Comparison of ENCODE assay signal across 24 cellular contexts in the genomic region with DNA sequence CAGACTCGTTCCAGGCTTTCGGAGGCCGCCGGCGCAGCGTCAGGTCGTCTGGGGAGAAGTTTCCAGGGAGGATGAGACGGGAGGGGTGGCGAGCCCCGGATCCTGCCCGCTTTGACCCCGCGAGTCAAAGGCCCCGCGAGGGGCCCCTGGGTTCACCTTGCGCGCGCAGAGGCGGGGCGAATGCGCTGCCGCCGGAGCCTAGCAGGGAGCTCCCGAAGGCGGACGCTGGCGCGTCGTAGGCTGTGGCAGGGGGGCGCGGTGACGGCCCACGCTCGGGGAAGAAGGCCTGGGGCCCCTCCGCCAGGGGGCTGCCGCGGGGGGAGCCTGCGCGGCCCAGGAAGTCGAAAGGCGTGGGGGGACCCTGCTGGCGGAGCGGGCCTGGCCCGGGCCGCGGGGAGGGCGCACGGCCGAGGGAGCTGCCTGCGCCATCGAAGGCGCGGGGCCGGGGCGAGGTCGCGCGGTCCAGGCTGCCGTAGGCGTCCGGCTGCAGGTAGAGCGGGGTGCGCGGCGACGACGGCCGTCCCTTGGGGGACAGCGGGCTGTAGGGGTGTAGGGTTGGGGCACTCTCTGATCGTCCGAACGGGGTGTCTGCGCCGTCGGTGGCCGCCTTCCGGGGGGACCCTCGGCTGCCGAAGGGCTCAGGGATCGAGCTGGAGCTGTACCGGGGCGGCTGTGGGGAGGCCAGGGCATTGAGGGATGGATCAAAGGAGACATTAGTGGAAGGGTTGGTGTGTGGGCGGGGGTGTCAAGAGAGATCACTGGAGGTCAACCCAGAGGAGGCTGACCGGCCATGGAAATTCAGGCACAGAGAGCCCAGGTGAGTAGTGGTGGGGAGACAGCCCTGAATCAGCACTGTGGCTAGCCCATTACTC. TPM values are rescaled to one million over a fixed set of nuclear protein-coding genes. Genes with fewer than 3 reads are reported as not detected.
DNase-seq lines count a peak whose midpoint lies in the region; ATAC-seq and TF ChIP-seq lines count a peak whose summit lies in the region.
"Had no signal": no experiment of that assay in that cellular context is flagged by ENCODE, and none has a peak within 500 bp of the region (broad histone marks: within the 10 kb centered on the region; RNA-seq: fewer than 3 reads in every experiment).

No MANE protein-coding gene starts in this region.

- POLR2A ChIA-PET in activated naive CD8-positive, alpha-beta T cell treated with anti-CD3 and anti-CD28 coated beads, Interleukin-2, amount 10 ng/mL, durations not matched to agents 7 days and 5 days (lab: Charles Lee), result interaction anchor here (1.0 kb wide), 1 partner anchor 73 kb away, joined by 3 read pairs; no protein-coding TSS in a partner anchor

- no peak for ATAC-seq in activated naive CD8-positive, alpha-beta T cell treated with anti-CD3 and anti-CD28 coated beads, Interleukin-2, amount 10 ng/mL, durations not matched to agents 7 days and 5 days (ENCODE audit: low read depth)
- ATAC-seq in activated naive CD8-positive, alpha-beta T cell treated with anti-CD3 and anti-CD28 coated beads, Interleukin-2, amount 50 U/mL, for 24 hours, result no peak
- ATAC-seq in activated T-helper 17 cell treated with anti-CD3 and anti-CD28 coated beads, Interleukin-2, amount 50 U/mL, for 72 hours (replicated peaks), result peak; percentile 15
- ATAC-seq in stimulated activated memory B cell treated with anti-CD40 and anti-IgM and Interleukin-4, amounts not matched to agents 10 μg/mL and 1 μg/mL and 100 μg/mL, for 72 hours, result peak; percentile 48
- ATAC-seq in omental fat pad (ENCODE audit: low FRiP score), result no peak
- ATAC-seq in HG03571 (IDR thresholded peaks at IDR 0.05; ENCODE audit: unreplicated experiment), result no peak
- ATAC-seq in HG02981 (IDR thresholded peaks at IDR 0.05; ENCODE audit: unreplicated experiment), result no peak
- ATAC-seq: gastrocnemius medialis; natural killer cell treated with Interleukin-12 subunit alpha and Interleukin-12 subunit beta and Interleukin-15 and Interleukin-18, amount 100 ng/mL, for 72 hours had no signal

- peak; percentile 41 for DNase-seq in activated naive CD8-positive, alpha-beta T cell treated with anti-CD3 and anti-CD28 coated beads, Interleukin-2, amount 10 ng/mL, durations not matched to agents 7 days and 5 days
- no peak for DNase-seq in activated naive CD8-positive, alpha-beta T cell treated with anti-CD3 and anti-CD28 coated beads, Interleukin-2, amount 50 U/mL, for 24 hours
- DNase-seq in omental fat pad (ENCODE audit: low spot score), result no peak
- DNase-seq: 8988T; activated CD4-positive, alpha-beta memory T cell treated with anti-CD3 and anti-CD28 coated beads for 36 hours; activated CD4-positive, CD25-positive, alpha-beta regulatory T cell treated with anti-CD3 and anti-CD28 coated beads, Interleukin-2, amount 50 U/mL, for 72 hours; gastrocnemius medialis; HFFc6; NCI-H1105 treated with DMSO at 0.1 percent for 48 hours; NCI-H2081 treated with DMSO at 0.1 percent for 48 hours; NCI-H748 treated with DMSO at 0.1 percent for 48 hours; stimulated activated CD4-positive, alpha-beta T cell treated with anti-CD3 and anti-CD28 coated beads, Interleukin-4, amount 100 ng/mL, for 1 hour; T-helper 1 cell had no signal

- no peaks in the 10 kb centered on the region for H3K36me3 ChIP-seq in iPS-18a (ENCODE audit: control insufficient read depth, low read depth, low read length)
- H3K36me3 ChIP-seq: gastrocnemius medialis had no signal

- no peaks in the 10 kb centered on the region for H3K9me3 Mint-ChIP-seq in activated naive CD8-positive, alpha-beta T cell treated with anti-CD3 and anti-CD28 coated beads, Interleukin-2, amount 10 ng/mL, durations not matched to agents 7 days and 5 days
- no peaks in the 10 kb centered on the region for H3K9me3 Mint-ChIP-seq in activated naive CD8-positive, alpha-beta T cell treated with anti-CD3 and anti-CD28 coated beads, Interleukin-2, amount 50 U/mL, for 24 hours
- H3K9me3 Mint-ChIP-seq in activated T-helper 17 cell treated with anti-CD3 and anti-CD28 coated beads, Interleukin-2, amount 50 U/mL, for 72 hours, result no peaks in the 10 kb centered on the region
- H3K9me3 Mint-ChIP-seq in stimulated activated memory B cell treated with anti-CD40 and anti-IgM and Interleukin-4, amounts not matched to agents 10 μg/mL and 1 μg/mL and 100 μg/mL, for 72 hours, result no peaks in the 10 kb centered on the region
- H3K9me3 Mint-ChIP-seq: activated CD4-positive, alpha-beta memory T cell treated with anti-CD3 and anti-CD28 coated beads for 36 hours; activated naive CD4-positive, alpha-beta T cell treated with anti-CD3 and anti-CD28 coated beads, Interleukin-2, amount 50 U/mL, for 72 hours; HFFc6; natural killer cell treated with Interleukin-12 subunit alpha and Interleukin-12 subunit beta and Interleukin-15 and Interleukin-18, amount 100 ng/mL, for 72 hours had no signal

- H3K9me3 ChIP-seq in iPS-18a (ENCODE audit: control insufficient read depth, low read depth, low read length), result no peaks in the 10 kb centered on the region
- H3K9me3 ChIP-seq: ascending aorta, gastrocnemius medialis, right atrium auricular region had no signal

- H3K27me3 Mint-ChIP-seq in activated naive CD8-positive, alpha-beta T cell treated with anti-CD3 and anti-CD28 coated beads, Interleukin-2, amount 10 ng/mL, durations not matched to agents 7 days and 5 days, result peaks cover 25% of the 10 kb centered on the region
- peaks cover 39% of the 10 kb centered on the region for H3K27me3 Mint-ChIP-seq in activated naive CD8-positive, alpha-beta T cell treated with anti-CD3 and anti-CD28 coated beads, Interleukin-2, amount 50 U/mL, for 24 hours
- H3K27me3 Mint-ChIP-seq in activated T-helper 17 cell treated with anti-CD3 and anti-CD28 coated beads, Interleukin-2, amount 50 U/mL, for 72 hours, result peaks cover 17% of the 10 kb centered on the region
- H3K27me3 Mint-ChIP-seq in stimulated activated memory B cell treated with anti-CD40 and anti-IgM and Interleukin-4, amounts not matched to agents 10 μg/mL and 1 μg/mL and 100 μg/mL, for 72 hours, result peaks cover 38% of the 10 kb centered on the region

- TF ChIP-seq CTCF in omental fat pad (IDR thresholded peaks at IDR 0.05), result no peak

- peak overlapping the region; percentile 40 for H3K4me3 ChIP-seq in iPS-18a (ENCODE audit: low read length)
- H3K4me3 ChIP-seq: ascending aorta, gastrocnemius medialis, hepatocyte, right atrium auricular region had no signal

- no peak overlapping the region for H3K27ac Mint-ChIP-seq in activated naive CD8-positive, alpha-beta T cell treated with anti-CD3 and anti-CD28 coated beads, Interleukin-2, amount 10 ng/mL, durations not matched to agents 7 days and 5 days
- H3K27ac Mint-ChIP-seq in activated naive CD8-positive, alpha-beta T cell treated with anti-CD3 and anti-CD28 coated beads, Interleukin-2, amount 50 U/mL, for 24 hours, result no peak overlapping the region
- H3K27ac Mint-ChIP-seq in activated T-helper 17 cell treated with anti-CD3 and anti-CD28 coated beads, Interleukin-2, amount 50 U/mL, for 72 hours, result no peak overlapping the region
- H3K27ac Mint-ChIP-seq in stimulated activated memory B cell treated with anti-CD40 and anti-IgM and Interleukin-4, amounts not matched to agents 10 μg/mL and 1 μg/mL and 100 μg/mL, for 72 hours, result no peak overlapping the region
- H3K27ac Mint-ChIP-seq: activated CD4-positive, alpha-beta memory T cell treated with anti-CD3 and anti-CD28 coated beads for 36 hours; activated naive CD4-positive, alpha-beta T cell treated with anti-CD3 and anti-CD28 coated beads, Interleukin-2, amount 50 U/mL, for 72 hours; HFFc6; natural killer cell treated with Interleukin-12 subunit alpha and Interleukin-12 subunit beta and Interleukin-15 and Interleukin-18, amount 100 ng/mL, for 72 hours had no signal

- H3K4me1 ChIP-seq in iPS-18a (ENCODE audit: control insufficient read depth, low read depth, low read length), result no peaks in the 10 kb centered on the region

- H3K36me3 Mint-ChIP-seq in activated naive CD8-positive, alpha-beta T cell treated with anti-CD3 and anti-CD28 coated beads, Interleukin-2, amount 10 ng/mL, durations not matched to agents 7 days and 5 days, result peaks cover 9% of the 10 kb centered on the region
- H3K36me3 Mint-ChIP-seq in activated naive CD8-positive, alpha-beta T cell treated with anti-CD3 and anti-CD28 coated beads, Interleukin-2, amount 50 U/mL, for 24 hours (ENCODE audit: low read depth), result no peaks in the 10 kb centered on the region
- H3K36me3 Mint-ChIP-seq in activated T-helper 17 cell treated with anti-CD3 and anti-CD28 coated beads, Interleukin-2, amount 50 U/mL, for 72 hours (ENCODE audit: low read depth), result peaks cover 15% of the 10 kb centered on the region
- no peaks in the 10 kb centered on the region for H3K36me3 Mint-ChIP-seq in stimulated activated memory B cell treated with anti-CD40 and anti-IgM and Interleukin-4, amounts not matched to agents 10 μg/mL and 1 μg/mL and 100 μg/mL, for 72 hours
- H3K36me3 Mint-ChIP-seq: activated CD4-positive, alpha-beta memory T cell treated with anti-CD3 and anti-CD28 coated beads for 36 hours; natural killer cell treated with Interleukin-12 subunit alpha and Interleukin-12 subunit beta and Interleukin-15 and Interleukin-18, amount 100 ng/mL, for 72 hours had no signal

- peaks cover 10% of the 10 kb centered on the region for H3K4me1 Mint-ChIP-seq in activated naive CD8-positive, alpha-beta T cell treated with anti-CD3 and anti-CD28 coated beads, Interleukin-2, amount 10 ng/mL, durations not matched to agents 7 days and 5 days
- peaks cover 7% of the 10 kb centered on the region for H3K4me1 Mint-ChIP-seq in activated naive CD8-positive, alpha-beta T cell treated with anti-CD3 and anti-CD28 coated beads, Interleukin-2, amount 50 U/mL, for 24 hours
- no peaks in the 10 kb centered on the region for H3K4me1 Mint-ChIP-seq in activated T-helper 17 cell treated with anti-CD3 and anti-CD28 coated beads, Interleukin-2, amount 50 U/mL, for 72 hours
- peaks cover 23% of the 10 kb centered on the region for H3K4me1 Mint-ChIP-seq in stimulated activated memory B cell treated with anti-CD40 and anti-IgM and Interleukin-4, amounts not matched to agents 10 μg/mL and 1 μg/mL and 100 μg/mL, for 72 hours

- no peak overlapping the region for H3K27ac ChIP-seq in iPS-18a (ENCODE audit: low read length)
- H3K27ac ChIP-seq: gastrocnemius medialis, hepatocyte, right atrium auricular region had no signal

- H3K9ac ChIP-seq in iPS-18a (ENCODE audit: low read length), result no peak overlapping the region

- H3K4me3 Mint-ChIP-seq in activated naive CD8-positive, alpha-beta T cell treated with anti-CD3 and anti-CD28 coated beads, Interleukin-2, amount 10 ng/mL, durations not matched to agents 7 days and 5 days, result no peak overlapping the region
- no peak overlapping the region for H3K4me3 Mint-ChIP-seq in activated naive CD8-positive, alpha-beta T cell treated with anti-CD3 and anti-CD28 coated beads, Interleukin-2, amount 50 U/mL, for 24 hours
- no peak overlapping the region for H3K4me3 Mint-ChIP-seq in activated T-helper 17 cell treated with anti-CD3 and anti-CD28 coated beads, Interleukin-2, amount 50 U/mL, for 72 hours
- H3K4me3 Mint-ChIP-seq in stimulated activated memory B cell treated with anti-CD40 and anti-IgM and Interleukin-4, amounts not matched to agents 10 μg/mL and 1 μg/mL and 100 μg/mL, for 72 hours, result no peak overlapping the region
- H3K4me3 Mint-ChIP-seq: activated CD4-positive, alpha-beta memory T cell treated with anti-CD3 and anti-CD28 coated beads for 36 hours; HFFc6; natural killer cell treated with Interleukin-12 subunit alpha and Interleukin-12 subunit beta and Interleukin-15 and Interleukin-18, amount 100 ng/mL, for 72 hours had no signal

- H3K27me3 ChIP-seq in iPS-18a (ENCODE audit: control insufficient read depth, insufficient read depth, low read length), result peaks cover 23% of the 10 kb centered on the region
- H3K27me3 ChIP-seq: ascending aorta, gastrocnemius medialis, hepatocyte, right atrium auricular region had no signal

RNA-seq across cellular contexts. Expression of a gene that starts 8.2 kb away (rescaled TPM):
- 10 to 100 TPM; 20.2 to 25.7 TPM for total RNA-seq in activated naive CD8-positive, alpha-beta T cell treated with anti-CD3 and anti-CD28 coated beads, Interleukin-2, amount 10 ng/mL, durations not matched to agents 7 days and 5 days
- 10 to 100 TPM; 21.0 to 66.8 TPM for total RNA-seq in activated T-helper 17 cell treated with anti-CD3 and anti-CD28 coated beads, Interleukin-2, amount 50 U/mL, for 72 hours
- 10 to 100 TPM; 13.7 to 20.0 (median 15.6) TPM for total RNA-seq in omental fat pad

RNA-seq across cellular contexts. Expression of a gene that starts 9.8 kb away (rescaled TPM):
- total RNA-seq in activated naive CD8-positive, alpha-beta T cell treated with anti-CD3 and anti-CD28 coated beads, Interleukin-2, amount 10 ng/mL, durations not matched to agents 7 days and 5 days, result 1 to 10 TPM; 6.0 to 6.3 TPM
- total RNA-seq in activated T-helper 17 cell treated with anti-CD3 and anti-CD28 coated beads, Interleukin-2, amount 50 U/mL, for 72 hours, result 10 to 100 TPM; 11.2 to 23.6 TPM
- total RNA-seq in omental fat pad, result 10 to 100 TPM in 1 of 4 donors, 1 to 10 TPM in 3; 5.2 to 29.8 (median 6.3) TPM

RNA-seq across cellular contexts. Expression of a gene that starts 26.3 kb away (rescaled TPM):
- total RNA-seq in activated naive CD8-positive, alpha-beta T cell treated with anti-CD3 and anti-CD28 coated beads, Interleukin-2, amount 10 ng/mL, durations not matched to agents 7 days and 5 days, result 10 to 100 TPM; 20.0 to 28.2 TPM
- 10 to 100 TPM; 15.9 to 31.6 TPM for total RNA-seq in activated T-helper 17 cell treated with anti-CD3 and anti-CD28 coated beads, Interleukin-2, amount 50 U/mL, for 72 hours
- total RNA-seq in omental fat pad, result 10 to 100 TPM in 1 of 4 donors, 1 to 10 TPM in 3; 7.1 to 11.2 (median 8.4) TPM

RNA-seq across cellular contexts. Expression of a gene that starts 27.1 kb away (rescaled TPM):
- total RNA-seq in activated naive CD8-positive, alpha-beta T cell treated with anti-CD3 and anti-CD28 coated beads, Interleukin-2, amount 10 ng/mL, durations not matched to agents 7 days and 5 days, result 10 to 100 TPM; 63.1 to 63.3 TPM
- 10 to 100 TPM; 27.6 to 33.2 TPM for total RNA-seq in activated T-helper 17 cell treated with anti-CD3 and anti-CD28 coated beads, Interleukin-2, amount 50 U/mL, for 72 hours
- 10 to 100 TPM; 63.7 to 93.8 (median 76.5) TPM for total RNA-seq in omental fat pad

RNA-seq across cellular contexts. Expression of a gene that starts 56.1 kb away (rescaled TPM):
- total RNA-seq in activated naive CD8-positive, alpha-beta T cell treated with anti-CD3 and anti-CD28 coated beads, Interleukin-2, amount 10 ng/mL, durations not matched to agents 7 days and 5 days, result not detected
- under 1 TPM in 1 of 2 donors, not detected in 1; 0.24 TPM for total RNA-seq in activated T-helper 17 cell treated with anti-CD3 and anti-CD28 coated beads, Interleukin-2, amount 50 U/mL, for 72 hours
- 1 to 10 TPM in 1 of 4 donors, under 1 TPM in 1, not detected in 2; 0.36 to 2.0 TPM for total RNA-seq in omental fat pad
- total RNA-seq: activated CD4-positive, alpha-beta memory T cell treated with anti-CD3 and anti-CD28 coated beads for 36 hours; ascending aorta; cardiac septum; HFFc6; natural killer cell treated with Interleukin-12 subunit alpha and Interleukin-12 subunit beta and Interleukin-15 and Interleukin-18, amount 100 ng/mL, for 72 hours had no signal

Comparison
In these comparisons a context has a peak if more than half of its experiments do, and no peak if none do; other contexts are left out.
1. ATAC-seq: peak in activated T-helper 17 cell treated with anti-CD3 and anti-CD28 coated beads, Interleukin-2, amount 50 U/mL, for 72 hours (single experiment) and stimulated activated memory B cell treated with anti-CD40 and anti-IgM and Interleukin-4, amounts not matched to agents 10 μg/mL and 1 μg/mL and 100 μg/mL, for 72 hours (single experiment); none in activated naive CD8-positive, alpha-beta T cell treated with anti-CD3 and anti-CD28 coated beads, Interleukin-2, amount 10 ng/mL, durations not matched to agents 7 days and 5 days (single experiment), activated naive CD8-positive, alpha-beta T cell treated with anti-CD3 and anti-CD28 coated beads, Interleukin-2, amount 50 U/mL, for 24 hours (single experiment), omental fat pad (single experiment), HG03571 (single experiment) and HG02981 (single experiment).